10 cellular contexts compared by ENCODE assay signal in the genomic region with DNA sequence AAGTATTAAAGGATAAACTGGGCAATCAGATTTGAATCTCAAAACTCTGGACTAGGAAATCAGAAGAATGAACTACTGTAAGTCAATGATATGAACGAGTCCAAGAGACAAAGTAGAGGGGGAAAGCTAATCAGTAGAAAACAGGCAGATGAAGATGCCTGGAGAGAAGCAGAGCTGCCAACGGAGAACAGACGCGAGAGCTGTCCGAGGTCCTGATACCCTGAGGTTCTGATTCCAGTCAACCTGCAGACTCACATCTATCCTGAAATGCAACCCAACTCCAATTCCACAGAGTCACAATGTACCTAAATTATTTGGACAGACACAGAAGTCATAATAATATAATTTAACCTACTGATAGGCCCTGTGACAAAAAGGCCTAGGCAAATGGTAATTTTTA. TPM values are rescaled to one million over a fixed set of nuclear protein-coding genes. Genes with fewer than 3 reads are reported as not detected.
DNase-seq lines count a peak whose midpoint lies in the region; ATAC-seq, FAIRE-seq and TF ChIP-seq lines count a peak whose summit lies in the region.
"Had no signal": no experiment of that assay in that cellular context is flagged by ENCODE, and none has a peak within 500 bp of the region (broad histone marks: within the 10 kb centered on the region; RNA-seq: fewer than 3 reads in every experiment).

No MANE protein-coding gene starts in this region.

- H3K4me1 ChIP-seq in PC-3 (ENCODE audit: insufficient read depth, low read length) (no peaks in the 10 kb centered on the region), endothelial cell of umbilical vein (ENCODE audit: control insufficient read depth, extremely low read depth, insufficient read depth, low read length) (no peaks in the 10 kb centered on the region), small intestine (ENCODE audit: control insufficient read depth in 2 of 2, insufficient read depth in 1 of 2, low read depth in 1 of 2, low read length in 1 of 2) (no peaks in the 10 kb centered on the region)

- peaks cover 60% of the 10 kb centered on the region for H3K27me3 ChIP-seq in PC-3 (ENCODE audit: low read length)
- H3K27me3 ChIP-seq in endothelial cell of umbilical vein (ENCODE audit: control insufficient read depth in 2 of 2, insufficient read depth in 2 of 2, low read length in 2 of 2) = no peaks in the 10 kb centered on the region
- H3K27me3 ChIP-seq in small intestine (ENCODE audit: control insufficient read depth in 2 of 2, insufficient read depth in 2 of 2, low read length in 2 of 2) = no peaks in the 10 kb centered on the region

- H3K79me2 ChIP-seq in PC-3 (ENCODE audit: low read length) (no peaks in the 10 kb centered on the region), endothelial cell of umbilical vein (ENCODE audit: control insufficient read depth, insufficient read depth, low read length) (no peaks in the 10 kb centered on the region)

- H3K4me3 Mint-ChIP-seq in activated naive CD4-positive, alpha-beta T cell treated with anti-CD3 and anti-CD28 coated beads, Interleukin-2, amount 10 ng/mL, durations not matched to agents 7 days and 5 days = no peak overlapping the region
- H3K4me3 Mint-ChIP-seq: CD4-positive, CD25-positive, alpha-beta regulatory T cell; naive B cell had no signal

- ATAC-seq in PC-3 (peak; percentile 73), GM21723 (IDR thresholded peaks at IDR 0.05; ENCODE audit: unreplicated experiment) (no peak), GM19035 (IDR thresholded peaks at IDR 0.05; ENCODE audit: unreplicated experiment) (no peak)

- H3K27ac Mint-ChIP-seq in activated naive CD4-positive, alpha-beta T cell treated with anti-CD3 and anti-CD28 coated beads, Interleukin-2, amount 10 ng/mL, durations not matched to agents 7 days and 5 days = no peak overlapping the region
- H3K27ac Mint-ChIP-seq: CD4-positive, CD25-positive, alpha-beta regulatory T cell; naive B cell had no signal

- H4K20me1 ChIP-seq in PC-3 (ENCODE audit: low read length) (no peaks in the 10 kb centered on the region), endothelial cell of umbilical vein (replicated peaks; ENCODE audit: control insufficient read depth, extremely low read depth, insufficient read depth, low read length) (no peaks in the 10 kb centered on the region)

- intact Hi-C loops in PC-3 (cut with micrococcal nuclease) = no loop called here
- intact Hi-C loops in endothelial cell of umbilical vein (cut with micrococcal nuclease) = no loop called here

- no peak overlapping the region for H2AFZ ChIP-seq in PC-3 (ENCODE audit: low read length)
- no peak overlapping the region for H2AFZ ChIP-seq in endothelial cell of umbilical vein (ENCODE audit: low read depth, low read length)

- H3F3A ChIP-seq in PC-3 (ENCODE audit: low read length, unreplicated experiment) = no peaks in the 10 kb centered on the region

- no peaks in the 10 kb centered on the region for H3K27me3 Mint-ChIP-seq in activated naive CD4-positive, alpha-beta T cell treated with anti-CD3 and anti-CD28 coated beads, Interleukin-2, amount 10 ng/mL, durations not matched to agents 7 days and 5 days
- H3K27me3 Mint-ChIP-seq: CD4-positive, CD25-positive, alpha-beta regulatory T cell had no signal

- no peaks in the 10 kb centered on the region for H3K36me3 Mint-ChIP-seq in activated naive CD4-positive, alpha-beta T cell treated with anti-CD3 and anti-CD28 coated beads, Interleukin-2, amount 10 ng/mL, durations not matched to agents 7 days and 5 days
- H3K36me3 Mint-ChIP-seq: CD4-positive, CD25-positive, alpha-beta regulatory T cell had no signal

- H3K27ac ChIP-seq in PC-3 (ENCODE audit: low read length) (no peak overlapping the region), endothelial cell of umbilical vein (ENCODE audit: insufficient read depth, low read depth, low read length) (no peak overlapping the region), small intestine (ENCODE audit: low read depth in 1 of 2, low read length in 1 of 2) (no peak overlapping the region)

- TF ChIP-seq POLR2A in endothelial cell of umbilical vein (IDR thresholded peaks at IDR 0.05; ENCODE audit: low read depth, low read length) = no peak

- H3K36me3 ChIP-seq in PC-3 (ENCODE audit: low read depth, low read length) = no peaks in the 10 kb centered on the region
- H3K36me3 ChIP-seq in endothelial cell of umbilical vein (ENCODE audit: control insufficient read depth in 2 of 2, extremely low read depth in 1 of 2, insufficient read depth in 2 of 2, low read length in 2 of 2) = no peaks in the 10 kb centered on the region
- H3K36me3 ChIP-seq in small intestine (ENCODE audit: control insufficient read depth in 2 of 2, insufficient read depth in 2 of 2, low read length in 2 of 2) = no peaks in the 10 kb centered on the region

- no peaks in the 10 kb centered on the region for H3K9me1 ChIP-seq in endothelial cell of umbilical vein (replicated peaks; ENCODE audit: control insufficient read depth, extremely low read depth, insufficient read depth, low read length)

- peak; percentile 55 for DNase-seq in activated naive CD4-positive, alpha-beta T cell treated with anti-CD3 and anti-CD28 coated beads, Interleukin-2, amount 10 ng/mL, durations not matched to agents 7 days and 5 days
- no peak for DNase-seq in activated naive CD4-positive, alpha-beta T cell treated with anti-CD3 and anti-CD28 coated beads, Interleukin-2, amount 50 U/mL, for 16 hours
- DNase-seq in PC-3 (peak; percentile 81), endothelial cell of umbilical vein (ENCODE audit: low read depth, low spot score) (peak; percentile 32), small intestine (peak; percentile 10)
- no peak for DNase-seq in stimulated activated naive CD4-positive, alpha-beta T cell (lab: John Stamatoyannopoulos, UW)
- DNase-seq: naive B cell had no signal

- TF ChIP-seq CTCF in PC-3 (conservative IDR thresholded peaks at IDR 0.05; ENCODE audit: low read depth, low read length) (no peak), endothelial cell of umbilical vein (IDR thresholded peaks at IDR 0.05; ENCODE audit: extremely low read depth in 1 of 2, insufficient read depth in 1 of 2, low read depth in 1 of 2, low read length in 2 of 2) (no peak)

- no peak overlapping the region for H3K9ac ChIP-seq in PC-3 (ENCODE audit: low read length)
- no peak overlapping the region for H3K9ac ChIP-seq in endothelial cell of umbilical vein (replicated peaks; ENCODE audit: extremely low read depth, insufficient read depth, low read length)

- H3K9me3 Mint-ChIP-seq in activated naive CD4-positive, alpha-beta T cell treated with anti-CD3 and anti-CD28 coated beads, Interleukin-2, amount 10 ng/mL, durations not matched to agents 7 days and 5 days = peaks cover 2% of the 10 kb centered on the region

- 4 to 16% (median 14%) methylated on average over 5 of the region's 5 CpGs for WGBS in small intestine, 3 donors

- H3K9me3 ChIP-seq in PC-3 (ENCODE audit: low read length) (no peaks in the 10 kb centered on the region), endothelial cell of umbilical vein (replicated peaks; ENCODE audit: control insufficient read depth, insufficient read depth, low read length) (no peaks in the 10 kb centered on the region), small intestine (ENCODE audit: control insufficient read depth, low read depth) (no peaks in the 10 kb centered on the region)

- FAIRE-seq in endothelial cell of umbilical vein (lab: Jason Lieb, UNC) = peak; percentile 38
- no peak for FAIRE-seq in small intestine (lab: Jason Lieb, UNC)

- no peaks in the 10 kb centered on the region for H3K4me1 Mint-ChIP-seq in activated naive CD4-positive, alpha-beta T cell treated with anti-CD3 and anti-CD28 coated beads, Interleukin-2, amount 10 ng/mL, durations not matched to agents 7 days and 5 days
- H3K4me1 Mint-ChIP-seq: CD4-positive, CD25-positive, alpha-beta regulatory T cell had no signal

- H3K9me2 ChIP-seq in PC-3 (replicated peaks; ENCODE audit: low read length) = no peaks in the 10 kb centered on the region

- H3K4me3 ChIP-seq in PC-3 (ENCODE audit: low read length) = no peak overlapping the region
- H3K4me3 ChIP-seq in endothelial cell of umbilical vein (replicated peaks in 1 of 3; ENCODE audit: insufficient read depth in 1 of 3, low read depth in 1 of 3, low read length in 3 of 3) = no peak overlapping the region
- no peak overlapping the region for H3K4me3 ChIP-seq in small intestine (ENCODE audit: low read depth in 1 of 2, low read length in 2 of 2)

- dilution Hi-C loops in endothelial cell of umbilical vein (cut with MboI; ENCODE audit: extremely low pct_ligation_motif_present, low sequenced_read_pairs) = no loop called here

- no TSS peak for BruUV-seq in PC-3 (replicated peaks; lab: Mats Ljungman, UMichigan)
- BruUV-seq in endothelial cell of umbilical vein (replicated peaks; lab: Mats Ljungman, UMichigan) = no TSS peak

- POLR2A ChIA-PET in PC-3 (lab: Charles Lee; ENCODE audit: unreplicated experiment) (no interaction called here), endothelial cell of umbilical vein (lab: Charles Lee) (no interaction called here)

- CTCF ChIA-PET in activated naive CD4-positive, alpha-beta T cell treated with anti-CD3 and anti-CD28 coated beads, Interleukin-2, amount 10 ng/mL, durations not matched to agents 7 days and 5 days (lab: Charles Lee) = no interaction called here
- CTCF ChIA-PET in PC-3 (lab: Charles Lee) = no interaction called here
- CTCF ChIA-PET in endothelial cell of umbilical vein (lab: Charles Lee) = interaction anchor here (0.8 to 0.9 kb wide), 3 partner anchors 34 to 162 kb away, joined by 3 to 5 read pairs (median 4); no protein-coding TSS in a partner anchor

- H3K4me2 ChIP-seq in PC-3 (ENCODE audit: low read length) (no peak overlapping the region), endothelial cell of umbilical vein (ENCODE audit: insufficient read depth, low read length) (no peak overlapping the region)

TF ChIP-seq in endothelial cell of umbilical vein, 7 proteins besides CTCF, POLR2A, EP300 and RAD21:
- TF ChIP-seq, protein P1, sequence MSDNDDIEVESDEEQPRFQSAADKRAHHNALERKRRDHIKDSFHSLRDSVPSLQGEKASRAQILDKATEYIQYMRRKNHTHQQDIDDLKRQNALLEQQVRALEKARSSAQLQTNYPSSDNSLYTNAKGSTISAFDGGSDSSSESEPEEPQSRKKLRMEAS (IDR thresholded peaks at IDR 0.05; ENCODE audit: insufficient read depth, insufficient read length) = no peak
- no peak for TF ChIP-seq JUN (IDR thresholded peaks at IDR 0.05; ENCODE audit: borderline replicate concordance, insufficient read depth, insufficient read length, low read depth)
- TF ChIP-seq POLR2AphosphoS5 (IDR thresholded peaks at IDR 0.05; ENCODE audit: insufficient read depth, low read depth, low read length) = no peak

RNA-seq across cellular contexts. Expression of a gene that starts 33.5 kb away (rescaled TPM):
- total RNA-seq in PC-3 (2014; rRNA removed) (0.15 and 0.29 TPM in 2 replicates), endothelial cell of umbilical vein (0.44 and 1.2 TPM in 2 replicates)
- polyA plus RNA-seq in endothelial cell of umbilical vein (0.33 and 0.43 TPM in 2 replicates), small intestine (under 1 TPM in 1 of 3 donors, not detected in 2; 0.15 TPM)
- 0.83 and 1.1 TPM in 2 replicates for polyA plus RNA-seq in endothelial cell of umbilical vein (2011; cell fraction: cytosol; rRNA removed)
- polyA plus RNA-seq in endothelial cell of umbilical vein (2011; cell fraction: nucleus; rRNA removed) = 0.52 and 1.0 TPM in 2 replicates
- polyA plus RNA-seq in endothelial cell of umbilical vein (2012) = 1.6 and 1.9 TPM in 2 replicates
- polyA minus RNA-seq in endothelial cell of umbilical vein = 0.15 and 0.66 TPM in 2 replicates
- polyA minus RNA-seq in endothelial cell of umbilical vein (2011; cell fraction: cytosol; rRNA and poly(A)+ RNA removed) = not detected
- polyA minus RNA-seq in endothelial cell of umbilical vein (2011; cell fraction: nucleus; rRNA and poly(A)+ RNA removed) = 0.91 and 1.1 TPM in 2 replicates
- total RNA-seq: CD4-positive, CD25-positive, alpha-beta regulatory T cell had no signal
- polyA plus RNA-seq: CD4-positive, CD25-positive, alpha-beta regulatory T cell had no signal

Comparison
In these comparisons a context has a peak if more than half of its experiments do, and no peak if none do; other contexts are left out.
1. DNase-seq: peak in activated naive CD4-positive, alpha-beta T cell treated with anti-CD3 and anti-CD28 coated beads, Interleukin-2, amount 10 ng/mL, durations not matched to agents 7 days and 5 days (single experiment), PC-3 (single experiment), endothelial cell of umbilical vein (single experiment) and small intestine (single experiment); none in activated naive CD4-positive, alpha-beta T cell treated with anti-CD3 and anti-CD28 coated beads, Interleukin-2, amount 50 U/mL, for 16 hours (single experiment) and stimulated activated naive CD4-positive, alpha-beta T cell (0 of 6).